In the genomic region with DNA sequence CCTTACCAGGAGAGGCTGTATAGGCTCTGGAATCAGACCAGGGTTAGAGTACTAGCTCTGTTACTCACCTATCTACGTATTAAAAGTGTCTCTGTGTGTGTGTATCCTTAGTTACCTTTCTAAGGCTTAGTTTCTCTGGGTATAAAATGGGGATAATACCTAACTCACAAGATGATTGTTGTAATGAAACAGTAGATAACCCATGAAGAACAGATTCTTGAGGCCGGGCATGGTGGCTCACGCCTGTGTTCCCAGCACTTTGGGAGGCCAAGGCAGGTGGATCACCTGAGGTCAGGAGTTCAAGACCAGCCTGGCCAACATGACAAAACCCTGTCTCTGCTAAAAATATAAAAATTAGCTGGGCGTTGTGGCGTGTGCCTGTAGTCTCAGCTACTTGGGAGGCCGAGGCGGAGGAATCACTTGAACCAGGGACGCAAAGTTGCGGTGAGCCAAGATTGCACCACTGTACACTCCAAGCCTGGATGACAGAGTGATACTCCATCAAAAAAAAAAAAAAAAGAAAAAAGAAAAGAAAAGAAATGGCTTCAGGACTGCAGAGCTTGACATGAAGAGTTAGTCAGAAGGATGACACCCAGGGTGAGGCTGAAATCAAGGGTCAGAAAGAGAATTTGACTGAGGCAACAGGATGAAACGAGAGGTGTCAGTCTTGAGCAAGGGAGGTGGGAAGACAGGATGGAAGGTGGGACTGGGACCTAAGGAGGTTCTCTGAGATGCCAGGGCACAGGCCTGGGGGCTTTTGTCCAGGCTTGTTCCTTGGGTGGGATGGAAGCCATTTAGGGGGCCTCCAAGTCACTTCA, we compare ENCODE assay signal across 17 cellular contexts. TPM values are rescaled to one million over a fixed set of nuclear protein-coding genes. Genes with fewer than 3 reads are reported as not detected.
A peak's percentile ranks its signal among the peaks of the same experiment; 100 is the strongest.
DNase-seq lines count a peak whose midpoint lies in the region; ATAC-seq, FAIRE-seq and TF ChIP-seq lines count a peak whose summit lies in the region.
"Had no signal": no experiment of that assay in that cellular context is flagged by ENCODE, and none has a peak within 500 bp of the region (broad histone marks: within the 10 kb centered on the region; RNA-seq: fewer than 3 reads in every experiment).

No MANE protein-coding gene starts in this region.

- H3K9me1 ChIP-seq in endothelial cell of umbilical vein (replicated peaks; ENCODE audit: control insufficient read depth, extremely low read depth, insufficient read depth, low read length): no peaks in the 10 kb centered on the region

- no peaks in the 10 kb centered on the region for H3K27me3 ChIP-seq in HCT116 (ENCODE audit: insufficient read depth, low read length)
- peaks cover 6% of the 10 kb centered on the region; the same call in 1 of the 2 replicates for H3K27me3 ChIP-seq in PC-3 (ENCODE audit: low read length)
- no peaks in the 10 kb centered on the region for H3K27me3 ChIP-seq in endothelial cell of umbilical vein (ENCODE audit: control insufficient read depth in 2 of 2, insufficient read depth in 2 of 2, low read length in 2 of 2)
- no peaks in the 10 kb centered on the region for H3K27me3 ChIP-seq in psoas muscle (ENCODE audit: insufficient read depth in 3 of 3, low read length in 2 of 3)

- no peaks in the 10 kb centered on the region for H3K36me3 ChIP-seq in HCT116 (ENCODE audit: control insufficient read depth in 1 of 2, insufficient read depth in 2 of 2, low read length in 2 of 2)
- no peaks in the 10 kb centered on the region for H3K36me3 ChIP-seq in PC-3 (ENCODE audit: low read depth, low read length)
- H3K36me3 ChIP-seq in endothelial cell of umbilical vein (ENCODE audit: control insufficient read depth in 2 of 2, extremely low read depth in 1 of 2, insufficient read depth in 2 of 2, low read length in 2 of 2): no peaks in the 10 kb centered on the region
- H3K36me3 ChIP-seq in psoas muscle (ENCODE audit: insufficient read depth in 1 of 2, low read depth in 1 of 2): no peaks in the 10 kb centered on the region

- no peak overlapping the region for H3K4me3 ChIP-seq in HCT116 (replicated peaks in 1 of 2; ENCODE audit: low read depth in 1 of 2, low read length in 2 of 2)
- H3K4me3 ChIP-seq in PC-3 (ENCODE audit: low read length): no peak overlapping the region
- H3K4me3 ChIP-seq in endothelial cell of umbilical vein (replicated peaks in 1 of 3; ENCODE audit: insufficient read depth in 1 of 3, low read depth in 1 of 3, low read length in 3 of 3): peak overlapping the region in 1 of 3 experiments; percentile 18
- H3K4me3 ChIP-seq in psoas muscle: no peak overlapping the region
- H3K4me3 ChIP-seq in lower leg skin (ENCODE audit: low read depth, poor library complexity, severe bottlenecking): no peak overlapping the region

- H3F3A ChIP-seq in PC-3 (ENCODE audit: low read length, unreplicated experiment): no peaks in the 10 kb centered on the region

- H3K27ac ChIP-seq in HCT116 (ENCODE audit: low read depth, low read length): no peak overlapping the region
- no peak overlapping the region for H3K27ac ChIP-seq in PC-3 (ENCODE audit: low read length)
- peak overlapping the region; percentile 95 for H3K27ac ChIP-seq in endothelial cell of umbilical vein (ENCODE audit: insufficient read depth, low read depth, low read length)
- peak overlapping the region; percentile 23 for H3K27ac ChIP-seq in psoas muscle
- H3K27ac ChIP-seq: C4-2B, RWPE1 had no signal

- RAD21 ChIA-PET in HCT116 (lab: Charles Lee; ENCODE audit: low non-redundant PET in 1 of 2, low total read pairs in 2 of 2, uncharacterized antibody in 2 of 2, unreplicated experiment in 2 of 2): no interaction called here

- H3K9me3 ChIP-seq in HCT116 (ENCODE audit: control insufficient read depth in 1 of 2, insufficient read depth in 1 of 2, low read depth in 1 of 2, low read length in 2 of 2): no peaks in the 10 kb centered on the region
- no peaks in the 10 kb centered on the region for H3K9me3 ChIP-seq in PC-3 (ENCODE audit: low read length)
- H3K9me3 ChIP-seq in endothelial cell of umbilical vein (replicated peaks; ENCODE audit: control insufficient read depth, insufficient read depth, low read length): no peaks in the 10 kb centered on the region
- no peaks in the 10 kb centered on the region for H3K9me3 ChIP-seq in psoas muscle

- no peak overlapping the region for H3K4me2 ChIP-seq in HCT116 (ENCODE audit: low read length)
- no peak overlapping the region for H3K4me2 ChIP-seq in PC-3 (ENCODE audit: low read length)
- peak overlapping the region; percentile 85 for H3K4me2 ChIP-seq in endothelial cell of umbilical vein (ENCODE audit: insufficient read depth, low read length)

- 94 to 97% (median 97%) methylated on average over 10 of the region's 10 CpGs for WGBS in psoas muscle, 3 donors
- WGBS in lower leg skin, 2 donors: 89 to 91% methylated on average over 10 of the region's 10 CpGs

- H3K79me2 ChIP-seq in HCT116 (ENCODE audit: insufficient read depth, low read length) (no peaks in the 10 kb centered on the region), PC-3 (ENCODE audit: low read length) (no peaks in the 10 kb centered on the region), endothelial cell of umbilical vein (ENCODE audit: control insufficient read depth, insufficient read depth, low read length) (peaks cover 21% of the 10 kb centered on the region)

- H3K9me2 ChIP-seq in HCT116 (ENCODE audit: insufficient read depth): no peaks in the 10 kb centered on the region
- no peaks in the 10 kb centered on the region for H3K9me2 ChIP-seq in PC-3 (replicated peaks; ENCODE audit: low read length)

- FAIRE-seq in endothelial cell of umbilical vein (lab: Jason Lieb, UNC): no peak
- FAIRE-seq: G401.6, HTR-8/SVneo had no signal

- TF ChIP-seq CTCF in HCT116 (IDR thresholded peaks at IDR 0.05 in 2 of 3, conservative IDR thresholded peaks at IDR 0.05 in 1 of 3; ENCODE audit: borderline replicate concordance in 1 of 3, insufficient read depth in 1 of 3, low read depth in 2 of 3, low read length in 2 of 3): no peak
- no peak for TF ChIP-seq CTCF in PC-3 (conservative IDR thresholded peaks at IDR 0.05; ENCODE audit: low read depth, low read length)
- no peak for TF ChIP-seq CTCF in endothelial cell of umbilical vein (IDR thresholded peaks at IDR 0.05; ENCODE audit: extremely low read depth in 1 of 2, insufficient read depth in 1 of 2, low read depth in 1 of 2, low read length in 2 of 2)
- TF ChIP-seq CTCF in psoas muscle (IDR thresholded peaks at IDR 0.05): no peak
- TF ChIP-seq CTCF in lower leg skin (IDR thresholded peaks at IDR 0.05): no peak

- CTCF ChIA-PET in HCT116 (lab: Charles Lee): no interaction called here
- CTCF ChIA-PET in PC-3 (lab: Charles Lee): no interaction called here
- CTCF ChIA-PET in endothelial cell of umbilical vein (lab: Charles Lee): interaction anchor here (1.0 to 2.7 kb wide), 7 partner anchors 13 to 131 kb away, joined by 3 to 13 read pairs (median 4); no protein-coding TSS in a partner anchor

- TF ChIP-seq RAD21 in HCT116 (IDR thresholded peaks at IDR 0.05; ENCODE audit: low read depth): no peak

- POLR2A ChIA-PET in HCT116 (lab: Charles Lee) (interaction anchor here (0.5 kb wide), 1 partner anchor 803 kb away, joined by 3 read pairs; no protein-coding TSS in a partner anchor), PC-3 (lab: Charles Lee; ENCODE audit: unreplicated experiment) (no interaction called here), endothelial cell of umbilical vein (lab: Charles Lee) (no interaction called here)

- H3K4me1 ChIP-seq in HCT116 (ENCODE audit: control insufficient read depth in 1 of 2, insufficient read depth in 2 of 2, low read length in 2 of 2) (0 out of 4 replicates have a peak, but pooled peaks cover 0 to 4% of the 10 kb centered on the region in 2 experiments), PC-3 (ENCODE audit: insufficient read depth, low read length) (peaks cover 15% of the 10 kb centered on the region; the same call in 1 of the 2 replicates), endothelial cell of umbilical vein (ENCODE audit: control insufficient read depth, extremely low read depth, insufficient read depth, low read length) (peaks cover 51% of the 10 kb centered on the region), psoas muscle (no peaks in the 10 kb centered on the region)

- H2AFZ ChIP-seq in HCT116 (ENCODE audit: low read depth, low read length, poor library complexity, severe bottlenecking) (no peak overlapping the region), PC-3 (ENCODE audit: low read length) (no peak overlapping the region), endothelial cell of umbilical vein (ENCODE audit: low read depth, low read length) (no peak overlapping the region)

- dilution Hi-C loops in endothelial cell of umbilical vein (cut with MboI; ENCODE audit: extremely low pct_ligation_motif_present, low sequenced_read_pairs): no loop called here

- H3K9ac ChIP-seq in HCT116 (ENCODE audit: low read length): no peak overlapping the region
- no peak overlapping the region for H3K9ac ChIP-seq in PC-3 (ENCODE audit: low read length)
- peak overlapping the region; percentile 81 for H3K9ac ChIP-seq in endothelial cell of umbilical vein (replicated peaks; ENCODE audit: extremely low read depth, insufficient read depth, low read length)

- DNase-seq in HCT116 (ENCODE audit: low read depth, low spot score) (peak; percentile 18), PC-3 (no peak), endothelial cell of umbilical vein (ENCODE audit: low read depth, low spot score) (no peak), psoas muscle (no peak), lower leg skin (ENCODE audit: low spot score in 2 of 2) (no peak), DMS114 treated with DMSO at 0.1 percent for 48 hours (lab: John Stamatoyannopoulos, UW; ENCODE audit: unreplicated experiment) (no peak)
- DNase-seq: H7, Kasumi-1, MM.1S, NCI-H1092, NCI-H510A, NCI-H774 had no signal

- intact Hi-C loops in HCT116 (cut with micrococcal nuclease): no loop called here
- intact Hi-C loops in PC-3 (cut with micrococcal nuclease): no loop called here
- intact Hi-C loops in endothelial cell of umbilical vein (cut with micrococcal nuclease): loop anchor here (1.0 to 5.0 kb wide), 6 partner anchors 23 to 791 kb away; partner anchors contain the start of gene PRKAR2B
- intact Hi-C loops in psoas muscle (cut with DNase I): no loop called here
- intact Hi-C loops in lower leg skin (cut with DNase I; ENCODE audit: low total_unique reads): no loop called here

- no peak for ATAC-seq in HCT116
- peak; percentile 8; the same call in 1 of the 2 replicates for ATAC-seq in PC-3
- no peak for ATAC-seq in psoas muscle
- ATAC-seq in GM19023 (IDR thresholded peaks at IDR 0.05; ENCODE audit: unreplicated experiment): no peak

- TF ChIP-seq POLR2A in HCT116 (IDR thresholded peaks at IDR 0.05; ENCODE audit: borderline replicate concordance, extremely low read depth, insufficient read depth, insufficient read length) (no peak), endothelial cell of umbilical vein (IDR thresholded peaks at IDR 0.05; ENCODE audit: low read depth, low read length) (no peak), lower leg skin (IDR thresholded peaks at IDR 0.05) (no peak)

- BruUV-seq in HCT116 (replicated peaks; lab: Mats Ljungman, UMichigan): no TSS peak
- no TSS peak for BruUV-seq in PC-3 (replicated peaks; lab: Mats Ljungman, UMichigan)
- TSS peak; percentile 69 for BruUV-seq in endothelial cell of umbilical vein (replicated peaks; lab: Mats Ljungman, UMichigan)

- H4K20me1 ChIP-seq in HCT116 (ENCODE audit: insufficient read depth): no peaks in the 10 kb centered on the region
- H4K20me1 ChIP-seq in PC-3 (ENCODE audit: low read length): 0 out of 2 replicates have a peak, but pooled peaks cover 3% of the 10 kb centered on the region
- H4K20me1 ChIP-seq in endothelial cell of umbilical vein (replicated peaks; ENCODE audit: control insufficient read depth, extremely low read depth, insufficient read depth, low read length): no peaks in the 10 kb centered on the region

RNA-seq across cellular contexts. Expression of gene PRKAR2B, which starts 33.4 kb away (rescaled TPM):
- total RNA-seq in HCT116 (2021; ENCODE audit: unreplicated experiment) (15.1 TPM), PC-3 (2014; rRNA removed) (0.29 and 1.5 TPM in 2 replicates), endothelial cell of umbilical vein (37.6 and 39.8 TPM in 2 replicates), psoas muscle (1 to 10 TPM; 1.3 to 2.5 (median 1.7) TPM), lower leg skin (1 to 10 TPM; 5.0 to 6.9 (median 6.3) TPM)
- polyA plus RNA-seq in HCT116 (2012): 3.2 and 5.3 TPM in 2 replicates
- polyA plus RNA-seq in endothelial cell of umbilical vein (6.8 and 10.7 TPM in 2 replicates), psoas muscle (1 to 10 TPM; 1.4 to 3.5 (median 1.7) TPM)
- polyA plus RNA-seq in endothelial cell of umbilical vein (2011; cell fraction: cytosol; rRNA removed): 15.5 and 17.7 TPM in 2 replicates
- 9.1 and 15.1 TPM in 2 replicates for polyA plus RNA-seq in endothelial cell of umbilical vein (2011; cell fraction: nucleus; rRNA removed)
- polyA plus RNA-seq in endothelial cell of umbilical vein (2012): 13.6 and 28.8 TPM in 2 replicates
- 12.9 and 17.3 TPM in 2 replicates for polyA minus RNA-seq in endothelial cell of umbilical vein
- polyA minus RNA-seq in endothelial cell of umbilical vein (2011; cell fraction: cytosol; rRNA and poly(A)+ RNA removed): not detected
- polyA minus RNA-seq in endothelial cell of umbilical vein (2011; cell fraction: nucleus; rRNA and poly(A)+ RNA removed): 10.2 and 12.3 TPM in 2 replicates

Comparison
In these comparisons a context has a peak if more than half of its experiments do, and no peak if none do; other contexts are left out.
1. H3K27ac ChIP-seq: peak in endothelial cell of umbilical vein (single experiment) and psoas muscle (single experiment); none in HCT116 (single experiment) and PC-3 (single experiment).